Comparison of ENCODE assay signal across 8 cellular contexts in genomic region chr10:101536800-101537199, GRCh38. TPM values are rescaled to one million over a fixed set of nuclear protein-coding genes. Genes with fewer than 3 reads are reported as not detected.
A peak's percentile ranks its signal among the peaks of the same experiment; 100 is the strongest.
DNase-seq lines count a peak whose midpoint lies in the region; ATAC-seq and TF ChIP-seq lines count a peak whose summit lies in the region.

No MANE protein-coding gene starts in this region.

- peak; percentile 27 for DNase-seq in SKM-1 treated with dmso at 0.1 percent for 144 hours (lab: John Stamatoyannopoulos, UW; ENCODE audit: unreplicated experiment)
- DNase-seq in SKM-1 (lab: John Stamatoyannopoulos, UW; ENCODE audit: unreplicated experiment): no peak
- peak; percentile 21 for DNase-seq in NCI-H460 (ENCODE audit: extremely low read depth, low read depth)
- DNase-seq in epithelial cell of proximal tubule (ENCODE audit: low read depth): no peak
- DNase-seq in stimulated activated effector memory CD8-positive, alpha-beta T cell treated with anti-CD3 and anti-CD28 coated beads, Interleukin-12 subunit alpha, Interleukin-12 subunit beta, amount 100 ng/mL, for 72 hours (ENCODE audit: low spot score in 2 of 2): no peak
- no peak for DNase-seq in GF-D8 (lab: John Stamatoyannopoulos, UW)

- H3K4me3 Mint-ChIP-seq in stimulated activated effector memory CD8-positive, alpha-beta T cell treated with anti-CD3 and anti-CD28 coated beads, Interleukin-12 subunit alpha, Interleukin-12 subunit beta, amount 100 ng/mL, for 72 hours: no peak overlapping the region

- peak; percentile 59 for TF ChIP-seq CTCF in epithelial cell of proximal tubule (conservative IDR thresholded peaks at IDR 0.05; ENCODE audit: low read depth, low read length)

- no peaks in the 10 kb centered on the region for H3K4me1 Mint-ChIP-seq in stimulated activated effector memory CD8-positive, alpha-beta T cell treated with anti-CD3 and anti-CD28 coated beads, Interleukin-12 subunit alpha, Interleukin-12 subunit beta, amount 100 ng/mL, for 72 hours

- peaks cover 19% of the 10 kb centered on the region for H3K36me3 Mint-ChIP-seq in stimulated activated effector memory CD8-positive, alpha-beta T cell treated with anti-CD3 and anti-CD28 coated beads, Interleukin-12 subunit alpha, Interleukin-12 subunit beta, amount 100 ng/mL, for 72 hours

- no peak for TF ChIP-seq POLR2A in GM18505 (IDR thresholded peaks at IDR 0.05; ENCODE audit: borderline replicate concordance, extremely low read depth, insufficient read depth, insufficient read length)

- no peak overlapping the region for H3K27ac Mint-ChIP-seq in stimulated activated effector memory CD8-positive, alpha-beta T cell treated with anti-CD3 and anti-CD28 coated beads, Interleukin-12 subunit alpha, Interleukin-12 subunit beta, amount 100 ng/mL, for 72 hours

- ATAC-seq in stimulated activated effector memory CD8-positive, alpha-beta T cell treated with anti-CD3 and anti-CD28 coated beads, Interleukin-12 subunit alpha, Interleukin-12 subunit beta, amount 100 ng/mL, for 72 hours: peak; percentile 45
- no peak for ATAC-seq in GM18505 (IDR thresholded peaks at IDR 0.05; ENCODE audit: unreplicated experiment)
- ATAC-seq in GM18517 (IDR thresholded peaks at IDR 0.05; ENCODE audit: unreplicated experiment): no peak

- no peaks in the 10 kb centered on the region for H3K9me3 Mint-ChIP-seq in stimulated activated effector memory CD8-positive, alpha-beta T cell treated with anti-CD3 and anti-CD28 coated beads, Interleukin-12 subunit alpha, Interleukin-12 subunit beta, amount 100 ng/mL, for 72 hours

- H3K4me3 ChIP-seq in epithelial cell of proximal tubule (ENCODE audit: low read depth, low read length): no peak overlapping the region

RNA-seq across cellular contexts. Expression of gene POLL, which starts 51.3 kb away (rescaled TPM):
- total RNA-seq in NCI-H460 (2014; rRNA removed; shearing (Covaris generic)): 17.5 and 17.7 TPM in 2 replicates
- polyA plus RNA-seq in NCI-H460 (2014; cell fraction: nucleus; rRNA removed): 54.6 and 74.7 TPM in 2 replicates
- total RNA-seq in epithelial cell of proximal tubule: 26.1 and 27.6 TPM in 2 replicates

RNA-seq across cellular contexts. Expression of gene DPCD, which starts 51.3 kb away (rescaled TPM):
- 39.0 and 40.0 TPM in 2 replicates for total RNA-seq in NCI-H460 (2014; rRNA removed; shearing (Covaris generic))
- polyA plus RNA-seq in NCI-H460 (2014; cell fraction: nucleus; rRNA removed): 21.3 and 40.9 TPM in 2 replicates
- total RNA-seq in epithelial cell of proximal tubule: 36.2 and 65.6 TPM in 2 replicates

Comparison
In these comparisons a context has a peak if more than half of its experiments do, and no peak if none do; other contexts are left out.
1. DNase-seq: peak in SKM-1 treated with dmso at 0.1 percent for 144 hours (single experiment) and NCI-H460 (single experiment); none in SKM-1 (single experiment), epithelial cell of proximal tubule (single experiment), stimulated activated effector memory CD8-positive, alpha-beta T cell treated with anti-CD3 and anti-CD28 coated beads, Interleukin-12 subunit alpha, Interleukin-12 subunit beta, amount 100 ng/mL, for 72 hours (0 of 2) and GF-D8 (single experiment).